Comparison of ENCODE assay signal across 9 cellular contexts in genomic region chr5:171961117-171961516, GRCh38. TPM values are rescaled to one million over a fixed set of nuclear protein-coding genes. Genes with fewer than 3 reads are reported as not detected.
A peak's percentile ranks its signal among the peaks of the same experiment; 100 is the strongest.
DNase-seq lines count a peak whose midpoint lies in the region; ATAC-seq, FAIRE-seq and TF ChIP-seq lines count a peak whose summit lies in the region.
"Had no signal": no experiment of that assay in that cellular context is flagged by ENCODE, and none has a peak within 500 bp of the region (broad histone marks: within the 10 kb centered on the region; RNA-seq: fewer than 3 reads in every experiment).

No MANE protein-coding gene starts in this region.

- intact Hi-C loops in kidney (cut with DNase I): no loop called here

- FAIRE-seq in kidney (lab: Jason Lieb, UNC): no peak

- H3K4me3 Mint-ChIP-seq in CD8-positive, alpha-beta memory T cell: peak overlapping the region in 1 of 7 donors; percentile 9
- H3K4me3 Mint-ChIP-seq in immature natural killer cell: no peak overlapping the region

- no peaks in the 10 kb centered on the region for H3K27me3 Mint-ChIP-seq in CD8-positive, alpha-beta memory T cell
- peaks cover 0 to 2% (median 0%) of the 10 kb centered on the region in 3 donors for H3K27me3 Mint-ChIP-seq in immature natural killer cell (ENCODE audit: low read depth in 3 of 3)

- H3K4me1 Mint-ChIP-seq in CD8-positive, alpha-beta memory T cell: peaks cover 78 to 93% (median 88%) of the 10 kb centered on the region in 3 donors
- peaks cover 69 to 88% of the 10 kb centered on the region in 2 donors for H3K4me1 Mint-ChIP-seq in immature natural killer cell

- no peaks in the 10 kb centered on the region for H3K9me3 Mint-ChIP-seq in CD8-positive, alpha-beta memory T cell
- H3K9me3 Mint-ChIP-seq in immature natural killer cell: no peaks in the 10 kb centered on the region

- DNase-seq in CD8-positive, alpha-beta memory T cell: no peak
- no peak for DNase-seq in 8988T
- no peak for DNase-seq in NCI-H1092 (lab: John Stamatoyannopoulos, UW)
- DNase-seq in immature natural killer cell: no peak
- DNase-seq in kidney: no peak

- CTCF ChIA-PET in CD8-positive, alpha-beta memory T cell (lab: Charles Lee): interaction anchor here (1.8 kb wide), 1 partner anchor 49 kb away, joined by 9 read pairs; no protein-coding TSS in a partner anchor

- H3K27ac Mint-ChIP-seq in CD8-positive, alpha-beta memory T cell: peak overlapping the region in 6 of 8 donors; percentile 8 to 69 (median 52)
- H3K27ac Mint-ChIP-seq in immature natural killer cell: peak overlapping the region in 3 of 6 donors; percentile 19 to 56 (median 40)

- no peak overlapping the region for H3K27ac ChIP-seq in CD8-positive, alpha-beta memory T cell (ENCODE audit: low read depth, low read length)
- no peak overlapping the region for H3K27ac ChIP-seq in kidney (ENCODE audit: low read depth in 2 of 2, low read length in 2 of 2)
- H3K27ac ChIP-seq: epithelial cell of prostate had no signal

- H3K9me3 ChIP-seq in CD8-positive, alpha-beta memory T cell (ENCODE audit: low read length): no peaks in the 10 kb centered on the region
- H3K9me3 ChIP-seq in kidney (ENCODE audit: control insufficient read depth in 1 of 2, low read length in 2 of 2): no peaks in the 10 kb centered on the region

- no peak overlapping the region for H3K4me3 ChIP-seq in CD8-positive, alpha-beta memory T cell (ENCODE audit: low read length)
- H3K4me3 ChIP-seq in kidney (ENCODE audit: low read length in 2 of 2): no peak overlapping the region

- no peaks in the 10 kb centered on the region for H3K36me3 ChIP-seq in CD8-positive, alpha-beta memory T cell (ENCODE audit: insufficient read depth, low read length)
- peaks cover 3% of the 10 kb centered on the region in 2 donors for H3K36me3 ChIP-seq in kidney (ENCODE audit: control insufficient read depth in 1 of 2, insufficient read depth in 2 of 2, low read length in 2 of 2)

- H3K9ac ChIP-seq in kidney (ENCODE audit: low read length in 2 of 2): no peak overlapping the region

- TF ChIP-seq CTCF in kidney (IDR thresholded peaks at IDR 0.05; ENCODE audit: borderline replicate concordance, extremely low read depth, insufficient read depth): no peak

- H3K36me3 Mint-ChIP-seq in CD8-positive, alpha-beta memory T cell: peaks cover 0 to 7% (median 0%) of the 10 kb centered on the region in 3 donors
- no peaks in the 10 kb centered on the region for H3K36me3 Mint-ChIP-seq in immature natural killer cell

- H3K4me1 ChIP-seq in CD8-positive, alpha-beta memory T cell (ENCODE audit: insufficient read depth, low read length): peaks cover 59% of the 10 kb centered on the region
- peaks cover 8 to 11% of the 10 kb centered on the region in 2 donors for H3K4me1 ChIP-seq in kidney (ENCODE audit: control insufficient read depth in 1 of 2, insufficient read depth in 1 of 2, low read depth in 1 of 2, low read length in 2 of 2)

- peak; percentile 72 for ATAC-seq in GM19463 (IDR thresholded peaks at IDR 0.05; ENCODE audit: unreplicated experiment)
- ATAC-seq in HG03460 (IDR thresholded peaks at IDR 0.05; ENCODE audit: unreplicated experiment): peak; percentile 58
- peak; percentile 59 for ATAC-seq in esophagus mucosa

- POLR2A ChIA-PET in CD8-positive, alpha-beta memory T cell (lab: Charles Lee): interaction anchor here (1.0 kb wide), 1 partner anchor 46 kb away, joined by 3 read pairs; no protein-coding TSS in a partner anchor

- H3K27me3 ChIP-seq in CD8-positive, alpha-beta memory T cell (ENCODE audit: insufficient read depth, low read length, poor library complexity, severe bottlenecking): no peaks in the 10 kb centered on the region

RNA-seq across cellular contexts. Expression of gene FBXW11, which starts 45.3 kb away (rescaled TPM):
- 10 to 100 TPM; 44.7 to 46.9 TPM for total RNA-seq in CD8-positive, alpha-beta memory T cell
- polyA plus RNA-seq in CD8-positive, alpha-beta memory T cell: 25.8 TPM
- total RNA-seq in esophagus mucosa (45.9 TPM), kidney (44.4 TPM)
- polyA plus RNA-seq in immature natural killer cell (10 to 100 TPM; 13.6 to 29.1 (median 17.8) TPM), kidney (ENCODE audit: insufficient read depth, low read depth, low replicate concordance) (16.0 TPM)
